In genomic region chr17:60827920-60828319, GRCh38 we compare ENCODE assay signal across 19 cellular contexts.
A peak's percentile ranks its signal among the peaks of the same experiment; 100 is the strongest.
DNase-seq lines count a peak whose midpoint lies in the region; FAIRE-seq and TF ChIP-seq lines count a peak whose summit lies in the region.
"Had no signal": no experiment of that assay in that cellular context is flagged by ENCODE, and none has a peak within 500 bp of the region (broad histone marks: within the 10 kb centered on the region; RNA-seq: fewer than 3 reads in every experiment).

No MANE protein-coding gene starts in this region.

- H3K36me3 ChIP-seq in small intestine (ENCODE audit: control insufficient read depth in 2 of 2, insufficient read depth in 2 of 2, low read length in 2 of 2) = no peaks in the 10 kb centered on the region
- H3K36me3 ChIP-seq: MG63, Peyer's patch, SJSA1 had no signal

- H3K36me3 Mint-ChIP-seq in mesothelial cell of epicardium = no peaks in the 10 kb centered on the region
- H3K36me3 Mint-ChIP-seq: CD8-positive, alpha-beta T cell had no signal

- no peaks in the 10 kb centered on the region for H3K9me3 Mint-ChIP-seq in mesothelial cell of epicardium
- H3K9me3 Mint-ChIP-seq: CD8-positive, alpha-beta T cell had no signal

- H3K4me3 ChIP-seq in AG10803 (ENCODE audit: low read length) (no peak overlapping the region), small intestine (ENCODE audit: low read depth in 1 of 2, low read length in 2 of 2) (no peak overlapping the region)
- H3K4me3 ChIP-seq: MG63, Peyer's patch, SJSA1 had no signal

- peaks cover 32% of the 10 kb centered on the region for H3K4me1 Mint-ChIP-seq in mesothelial cell of epicardium

- H3K4me3 Mint-ChIP-seq in mesothelial cell of epicardium = no peak overlapping the region
- H3K4me3 Mint-ChIP-seq: CD8-positive, alpha-beta T cell had no signal

- H3K4me1 ChIP-seq in small intestine (ENCODE audit: control insufficient read depth in 2 of 2, insufficient read depth in 1 of 2, low read depth in 1 of 2, low read length in 1 of 2) = no peaks in the 10 kb centered on the region
- H3K4me1 ChIP-seq: Peyer's patch, SJSA1 had no signal

- H3K27me3 Mint-ChIP-seq in mesothelial cell of epicardium (ENCODE audit: low read depth) = no peaks in the 10 kb centered on the region

- peak overlapping the region; percentile 69 for H3K27ac Mint-ChIP-seq in mesothelial cell of epicardium
- H3K27ac Mint-ChIP-seq: CD8-positive, alpha-beta T cell had no signal

- H3K9me3 ChIP-seq in small intestine (ENCODE audit: control insufficient read depth, low read depth) = no peaks in the 10 kb centered on the region
- H3K9me3 ChIP-seq: MG63, Peyer's patch, SJSA1 had no signal

- H3K27ac ChIP-seq in small intestine (ENCODE audit: low read depth in 1 of 2, low read length in 1 of 2) = no peak overlapping the region
- H3K27ac ChIP-seq: Peyer's patch, SJSA1 had no signal

- no peaks in the 10 kb centered on the region for H3K27me3 ChIP-seq in small intestine (ENCODE audit: control insufficient read depth in 2 of 2, insufficient read depth in 2 of 2, low read length in 2 of 2)
- H3K27me3 ChIP-seq: MG63, Peyer's patch, SJSA1 had no signal

- FAIRE-seq in HTR-8/SVneo (lab: Jason Lieb, UNC) = peak; percentile 28
- FAIRE-seq in endometrium (lab: Jason Lieb, UNC) = peak; percentile 77
- FAIRE-seq in small intestine (lab: Jason Lieb, UNC) = no peak

- DNase-seq in AG10803 (ENCODE audit: low read depth) (peak; percentile 77), HTR-8/SVneo (ENCODE audit: insufficient read length, low spot score) (no peak), mesothelial cell of epicardium (ENCODE audit: low spot score in 2 of 2, unreplicated experiment in 2 of 2) (no peak), LoVo (ENCODE audit: low spot score) (no peak), small intestine (no peak), inferior parietal cortex (ENCODE audit: extremely low spot score) (no peak)
- DNase-seq: C1 segment of cervical spinal cord; CD8-positive, alpha-beta T cell; GDM1; Kasumi-1; MG63; NCI-H1694 treated with DMSO at 0.1 percent for 48 hours; NCI-H2081 treated with DMSO at 0.1 percent for 48 hours; NCI-H2171 treated with DMSO at 0.1 percent for 48 hours; NCI-H446; NCI-H526; Peyer's patch had no signal

- TF ChIP-seq CTCF in AG10803 (conservative IDR thresholded peaks at IDR 0.05; ENCODE audit: low read length) (no peak), mesothelial cell of epicardium (IDR thresholded peaks at IDR 0.05; ENCODE audit: unreplicated experiment) (no peak)
